Comparison of ENCODE assay signal across 8 cellular contexts in the genomic region with DNA sequence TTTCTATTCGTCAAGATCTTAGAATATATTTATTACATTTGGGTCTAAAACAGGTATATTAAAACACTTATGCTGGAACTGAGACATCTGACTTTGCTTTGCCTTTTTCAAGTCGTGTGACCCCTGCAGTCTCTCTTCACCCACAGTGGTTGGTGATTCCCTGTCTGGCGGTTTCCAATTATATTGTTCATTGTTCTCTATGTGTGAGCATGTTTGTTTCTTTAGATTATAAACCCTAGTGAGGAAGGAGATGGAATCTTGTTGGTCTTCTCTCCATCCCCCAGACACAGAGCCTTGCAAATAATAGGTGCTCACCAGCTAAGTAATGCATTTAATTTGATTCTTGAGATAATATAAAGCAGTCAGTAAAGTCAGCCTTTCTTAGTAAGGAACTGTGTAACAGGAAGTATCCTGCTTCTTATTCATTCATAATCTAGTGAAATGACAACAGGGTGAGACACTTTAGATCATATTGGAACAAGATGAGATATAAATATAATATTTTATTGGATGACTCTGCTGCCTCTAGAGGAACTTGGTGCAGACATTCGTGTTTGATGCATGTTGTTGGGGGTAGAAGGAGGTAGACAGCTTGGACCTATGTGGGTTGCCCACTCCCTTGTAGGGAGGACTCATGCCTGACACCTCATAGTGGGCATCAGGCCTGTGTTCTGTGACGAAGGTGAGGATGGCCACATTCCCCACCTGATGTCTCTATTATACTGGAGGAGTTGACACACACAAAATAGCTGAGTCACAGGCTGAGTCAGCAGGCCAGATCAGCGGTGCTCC.
DNase-seq lines count a peak whose midpoint lies in the region; ATAC-seq and TF ChIP-seq lines count a peak whose summit lies in the region.

No MANE protein-coding gene starts in this region.

- TF ChIP-seq CTCF in glutamatergic neuron (IDR thresholded peaks at IDR 0.05; ENCODE audit: partially characterized antibody, unreplicated experiment) = no peak
- TF ChIP-seq CTCF in esophagus squamous epithelium (IDR thresholded peaks at IDR 0.05) = no peak

- H3K4me1 ChIP-seq in esophagus squamous epithelium = peaks cover 0 to 16% (median 0%) of the 10 kb centered on the region in 3 donors

- H3K9me3 Mint-ChIP-seq in glutamatergic neuron (ENCODE audit: unreplicated experiment) = peaks cover 1% of the 10 kb centered on the region

- no peak overlapping the region for H3K4me3 Mint-ChIP-seq in glutamatergic neuron (ENCODE audit: unreplicated experiment)

- H3K27me3 Mint-ChIP-seq in glutamatergic neuron (ENCODE audit: unreplicated experiment) = peaks cover 1% of the 10 kb centered on the region

- no peak overlapping the region for H3K27ac ChIP-seq in esophagus squamous epithelium

- H3K27ac Mint-ChIP-seq in glutamatergic neuron (ENCODE audit: unreplicated experiment) = no peak overlapping the region

- no peaks in the 10 kb centered on the region for H3K36me3 ChIP-seq in esophagus squamous epithelium

- no peak for ATAC-seq in GM19324 (IDR thresholded peaks at IDR 0.05; ENCODE audit: low FRiP score, unreplicated experiment)
- ATAC-seq in GM18505 (IDR thresholded peaks at IDR 0.05; ENCODE audit: unreplicated experiment) = no peak

- H3K36me3 Mint-ChIP-seq in glutamatergic neuron (ENCODE audit: unreplicated experiment) = no peaks in the 10 kb centered on the region

- TF ChIP-seq POLR2A in esophagus squamous epithelium (IDR thresholded peaks at IDR 0.05) (no peak), GM18505 (IDR thresholded peaks at IDR 0.05; ENCODE audit: borderline replicate concordance, extremely low read depth, insufficient read depth, insufficient read length) (no peak)

- H3K9me3 ChIP-seq in esophagus squamous epithelium = no peaks in the 10 kb centered on the region

- peak in 2 of 3 donors; percentile 9 to 25 for DNase-seq in stimulated activated CD4-positive, alpha-beta T cell treated with anti-CD3 and anti-CD28 coated beads, Interleukin-12 subunit alpha, Interleukin-12 subunit beta, amount 100 ng/mL, for 48 hours (ENCODE audit: low read depth in 2 of 3, low spot score in 1 of 3)
- no peak for DNase-seq in stimulated activated CD4-positive, alpha-beta T cell treated with anti-CD3 and anti-CD28 coated beads, Interleukin-12 subunit alpha, Interleukin-12 subunit beta, amount 100 ng/mL, for 4 hours
- DNase-seq in SW 1271 (lab: John Stamatoyannopoulos, UW) (peak; percentile 45 to 77), glutamatergic neuron (peak; percentile 17), superior temporal gyrus (ENCODE audit: extremely low spot score) (peak; percentile 69), esophagus squamous epithelium (lab: John Stamatoyannopoulos, UW) (no peak)

- no peaks in the 10 kb centered on the region for H3K27me3 ChIP-seq in esophagus squamous epithelium

- 42 to 58% methylated on average over 6 of the region's 6 CpGs for WGBS in esophagus squamous epithelium, 2 donors

- H3K4me3 ChIP-seq in esophagus squamous epithelium = no peak overlapping the region

- intact Hi-C loops in esophagus squamous epithelium (cut with DNase I) = no loop called here

- H3K4me1 Mint-ChIP-seq in glutamatergic neuron (ENCODE audit: low read depth, unreplicated experiment) = no peaks in the 10 kb centered on the region

Comparison
In these comparisons a context has a peak if more than half of its experiments do, and no peak if none do; other contexts are left out.
1. DNase-seq: peak in stimulated activated CD4-positive, alpha-beta T cell treated with anti-CD3 and anti-CD28 coated beads, Interleukin-12 subunit alpha, Interleukin-12 subunit beta, amount 100 ng/mL, for 48 hours (2 of 3), SW 1271 (2 of 2), glutamatergic neuron (single experiment) and superior temporal gyrus (single experiment); none in stimulated activated CD4-positive, alpha-beta T cell treated with anti-CD3 and anti-CD28 coated beads, Interleukin-12 subunit alpha, Interleukin-12 subunit beta, amount 100 ng/mL, for 4 hours (single experiment) and esophagus squamous epithelium (single experiment).